ENCODE assay signal across 9 cellular contexts in genomic region chr2:176093145-176093888, GRCh38. TPM values are rescaled to one million over a fixed set of nuclear protein-coding genes. Genes with fewer than 3 reads are reported as not detected.
A peak's percentile ranks its signal among the peaks of the same experiment; 100 is the strongest.
DNase-seq lines count a peak whose midpoint lies in the region; ATAC-seq and TF ChIP-seq lines count a peak whose summit lies in the region.
"Had no signal": no experiment of that assay in that cellular context is flagged by ENCODE, and none has a peak within 500 bp of the region (broad histone marks: within the 10 kb centered on the region; RNA-seq: fewer than 3 reads in every experiment).

No MANE protein-coding gene starts in this region.

- H3K4me3 ChIP-seq in CD4-positive, alpha-beta memory T cell (ENCODE audit: low read length in 2 of 2) = peak overlapping the region in 1 of 2 donors; percentile 7
- H3K4me3 ChIP-seq in HAP-1 = peak overlapping the region; percentile 41
- H3K4me3 ChIP-seq in dorsolateral prefrontal cortex = peak overlapping the region in 12 of 59 donors; percentile 3 to 47 (median 12)

- no peak for ATAC-seq in activated naive CD8-positive, alpha-beta T cell treated with anti-CD3 and anti-CD28 coated beads, Interleukin-2, amount 50 U/mL, for 24 hours
- no peak for ATAC-seq in GM18907 (IDR thresholded peaks at IDR 0.05; ENCODE audit: unreplicated experiment)
- ATAC-seq: HCT116 had no signal

- POLR2A ChIA-PET in CD4-positive, alpha-beta memory T cell (lab: Charles Lee; ENCODE audit: partially characterized antibody) = no interaction called here

- peaks cover 79 to 84% of the 10 kb centered on the region in 2 donors for H3K27me3 Mint-ChIP-seq in CD4-positive, alpha-beta memory T cell
- H3K27me3 Mint-ChIP-seq in activated naive CD8-positive, alpha-beta T cell treated with anti-CD3 and anti-CD28 coated beads, Interleukin-2, amount 50 U/mL, for 24 hours = peaks cover 90% of the 10 kb centered on the region
- peaks cover 96% of the 10 kb centered on the region for H3K27me3 Mint-ChIP-seq in nephron (ENCODE audit: low read depth)

- H3K9me3 Mint-ChIP-seq in CD4-positive, alpha-beta memory T cell = peaks cover 0 to 42% (median 32%) of the 10 kb centered on the region in 8 donors
- no peaks in the 10 kb centered on the region for H3K9me3 Mint-ChIP-seq in activated naive CD8-positive, alpha-beta T cell treated with anti-CD3 and anti-CD28 coated beads, Interleukin-2, amount 50 U/mL, for 24 hours
- H3K9me3 Mint-ChIP-seq in nephron = no peaks in the 10 kb centered on the region

- H3K4me1 ChIP-seq in CD4-positive, alpha-beta memory T cell (ENCODE audit: insufficient read depth, low read length) = peaks cover 30% of the 10 kb centered on the region
- peaks cover 35% of the 10 kb centered on the region for H3K4me1 ChIP-seq in HAP-1

- intact Hi-C loops in CD4-positive, alpha-beta memory T cell (cut with micrococcal nuclease) = loop anchor here (5.0 kb wide), 1 partner anchor 1756 kb away; no protein-coding TSS in a partner anchor
- intact Hi-C loops in dorsolateral prefrontal cortex (cut with DNase I) = no loop called here

- H3K36me3 Mint-ChIP-seq in CD4-positive, alpha-beta memory T cell = peaks cover 7 to 10% of the 10 kb centered on the region in 2 donors
- no peaks in the 10 kb centered on the region for H3K36me3 Mint-ChIP-seq in activated naive CD8-positive, alpha-beta T cell treated with anti-CD3 and anti-CD28 coated beads, Interleukin-2, amount 50 U/mL, for 24 hours (ENCODE audit: low read depth)
- no peaks in the 10 kb centered on the region for H3K36me3 Mint-ChIP-seq in nephron (ENCODE audit: low read depth)

- H3K27ac ChIP-seq in CD4-positive, alpha-beta memory T cell (ENCODE audit: low read depth, low read length) = no peak overlapping the region
- H3K27ac ChIP-seq in dorsolateral prefrontal cortex = no peak overlapping the region

- H3K27ac Mint-ChIP-seq in CD4-positive, alpha-beta memory T cell = peak overlapping the region in 3 of 7 donors; percentile 78 to 90 (median 85)
- peak overlapping the region; percentile 8 for H3K27ac Mint-ChIP-seq in activated naive CD8-positive, alpha-beta T cell treated with anti-CD3 and anti-CD28 coated beads, Interleukin-2, amount 50 U/mL, for 24 hours
- H3K27ac Mint-ChIP-seq in nephron = no peak overlapping the region

- H3K36me3 ChIP-seq in CD4-positive, alpha-beta memory T cell (ENCODE audit: insufficient read depth, low read length) = no peaks in the 10 kb centered on the region
- H3K36me3 ChIP-seq in HAP-1 (replicated peaks) = no peaks in the 10 kb centered on the region

- CTCF ChIA-PET in CD4-positive, alpha-beta memory T cell (lab: Charles Lee; ENCODE audit: partially characterized antibody) = interaction anchor here (0.8 kb wide), 1 partner anchor 11 kb away, joined by 3 read pairs; no protein-coding TSS in a partner anchor

- in situ Hi-C loops in HAP-1 (cut with MboI; ENCODE audit: low sequenced_read_pairs) = loop anchor here (10.0 to 25.0 kb wide), 3 partner anchors 729 to 1381 kb away; no protein-coding TSS in a partner anchor

- no peak for DNase-seq in CD4-positive, alpha-beta memory T cell
- DNase-seq in HAP-1 (ENCODE audit: low spot score in 2 of 2) = peak; percentile 48 to 58
- no peak for DNase-seq in activated naive CD8-positive, alpha-beta T cell treated with anti-CD3 and anti-CD28 coated beads, Interleukin-2, amount 50 U/mL, for 24 hours
- DNase-seq in dorsolateral prefrontal cortex = no peak
- no peak for DNase-seq in effector CD8-positive, alpha-beta T cell (lab: John Stamatoyannopoulos, UW)
- DNase-seq in cortex of kidney (lab: John Stamatoyannopoulos, UW) = no peak

- TF ChIP-seq CTCF in nephron (IDR thresholded peaks at IDR 0.05; ENCODE audit: unreplicated experiment in 3 of 3) (no peak), dorsolateral prefrontal cortex (IDR thresholded peaks at IDR 0.05 in 54 of 56, conservative IDR thresholded peaks at IDR 0.05 in 2 of 56; ENCODE audit: low read depth in 1 of 56, partially characterized antibody in 56 of 56) (no peak)

- peaks cover 89% of the 10 kb centered on the region for H3K27me3 ChIP-seq in CD4-positive, alpha-beta memory T cell (ENCODE audit: insufficient read depth, low read length)
- H3K27me3 ChIP-seq in HAP-1 (ENCODE audit: low read depth) = no peaks in the 10 kb centered on the region
- H3K27me3 ChIP-seq in dorsolateral prefrontal cortex = peaks cover 33 to 100% (median 100%) of the 10 kb centered on the region in 45 donors

- H3K9me3 ChIP-seq in CD4-positive, alpha-beta memory T cell (ENCODE audit: control insufficient read depth in 1 of 2, low read length in 2 of 2) = no peaks in the 10 kb centered on the region
- H3K9me3 ChIP-seq in HAP-1 = no peaks in the 10 kb centered on the region

- peak overlapping the region in 7 of 8 donors; percentile 6 to 85 (median 45) for H3K4me3 Mint-ChIP-seq in CD4-positive, alpha-beta memory T cell
- H3K4me3 Mint-ChIP-seq in activated naive CD8-positive, alpha-beta T cell treated with anti-CD3 and anti-CD28 coated beads, Interleukin-2, amount 50 U/mL, for 24 hours = no peak overlapping the region
- peak overlapping the region; percentile 22 to 78 (median 52) for H3K4me3 Mint-ChIP-seq in nephron

- H3K4me1 Mint-ChIP-seq in CD4-positive, alpha-beta memory T cell = peaks cover 20 to 64% (median 34%) of the 10 kb centered on the region in 4 donors
- H3K4me1 Mint-ChIP-seq in activated naive CD8-positive, alpha-beta T cell treated with anti-CD3 and anti-CD28 coated beads, Interleukin-2, amount 50 U/mL, for 24 hours = peaks cover 30% of the 10 kb centered on the region
- peaks cover 28% of the 10 kb centered on the region for H3K4me1 Mint-ChIP-seq in nephron

RNA-seq across cellular contexts. Expression of gene HOXD13, which starts 0.8 kb away (rescaled TPM):
- not detected for total RNA-seq in CD4-positive, alpha-beta memory T cell
- polyA plus RNA-seq in CD4-positive, alpha-beta memory T cell = not detected
- not detected for total RNA-seq in dorsolateral prefrontal cortex

RNA-seq across cellular contexts. Expression of gene HOXD12, which starts 6.3 kb away (rescaled TPM):
- total RNA-seq in CD4-positive, alpha-beta memory T cell = not detected
- not detected for polyA plus RNA-seq in CD4-positive, alpha-beta memory T cell
- not detected for total RNA-seq in dorsolateral prefrontal cortex

RNA-seq across cellular contexts. Expression of gene EVX2, which starts 9.6 kb away (rescaled TPM):
- total RNA-seq in CD4-positive, alpha-beta memory T cell = not detected
- polyA plus RNA-seq in CD4-positive, alpha-beta memory T cell = not detected
- under 1 TPM in 1 of 120 experiments, not detected in 119; 0.13 TPM for total RNA-seq in dorsolateral prefrontal cortex

RNA-seq across cellular contexts. Expression of gene HOXD11, which starts 13.8 kb away (rescaled TPM):
- total RNA-seq in CD4-positive, alpha-beta memory T cell = not detected
- not detected for polyA plus RNA-seq in CD4-positive, alpha-beta memory T cell
- not detected for total RNA-seq in dorsolateral prefrontal cortex

RNA-seq across cellular contexts. Expression of gene HOXD10, which starts 23.3 kb away (rescaled TPM):
- not detected for total RNA-seq in CD4-positive, alpha-beta memory T cell
- polyA plus RNA-seq in CD4-positive, alpha-beta memory T cell = not detected
- total RNA-seq in dorsolateral prefrontal cortex = under 1 TPM in 1 of 120 experiments, not detected in 119; 0.24 TPM

Comparison
In these comparisons a context has a peak if more than half of its experiments do, and no peak if none do; other contexts are left out.
1. DNase-seq: peak in HAP-1 (2 of 2); none in CD4-positive, alpha-beta memory T cell (0 of 5), activated naive CD8-positive, alpha-beta T cell treated with anti-CD3 and anti-CD28 coated beads, Interleukin-2, amount 50 U/mL, for 24 hours (single experiment), dorsolateral prefrontal cortex (0 of 10), effector CD8-positive, alpha-beta T cell (single experiment) and cortex of kidney (single experiment).